In genomic region chr16:4506450-4506849, GRCh38 we compare ENCODE assay signal across 8 cellular contexts. TPM values are rescaled to one million over a fixed set of nuclear protein-coding genes. Genes with fewer than 3 reads are reported as not detected.
DNase-seq lines count a peak whose midpoint lies in the region; ATAC-seq and TF ChIP-seq lines count a peak whose summit lies in the region.

No MANE protein-coding gene starts in this region.

- H3K4me2 ChIP-seq in Loucy (ENCODE audit: low read depth, low read length, poor library complexity, severe bottlenecking) = no peak overlapping the region

- H3K9me3 ChIP-seq in Loucy (ENCODE audit: insufficient read depth, low read depth, low read length) (no peaks in the 10 kb centered on the region), adipocyte (ENCODE audit: control insufficient read depth, low read length) (no peaks in the 10 kb centered on the region), heart right ventricle (no peaks in the 10 kb centered on the region)

- TF ChIP-seq CTCF in Loucy (conservative IDR thresholded peaks at IDR 0.05; ENCODE audit: low read length) (peak; percentile 61), heart right ventricle (IDR thresholded peaks at IDR 0.05) (peak; percentile 65 to 85 (median 79))

- no peaks in the 10 kb centered on the region for H4K20me1 ChIP-seq in Loucy (ENCODE audit: insufficient read depth, low read length, poor library complexity, severe bottlenecking)

- no peaks in the 10 kb centered on the region; the same call in 1 of the 2 replicates for H3K79me2 ChIP-seq in Loucy (ENCODE audit: insufficient read depth, low read length)

- H3K27ac ChIP-seq in heart right ventricle = peak overlapping the region in 4 of 10 donors; percentile 3 to 93 (median 27)

- no peaks in the 10 kb centered on the region for H3F3A ChIP-seq in Loucy (ENCODE audit: low read depth)

- ATAC-seq in SK-N-SH treated with all-trans-retinoic acid at 6 μM for 48 hours = peak; percentile 94
- peak; percentile 58 to 87 (median 77) for ATAC-seq in heart right ventricle

- no peaks in the 10 kb centered on the region for H3K4me1 ChIP-seq in Loucy (ENCODE audit: insufficient read depth, low read length, poor library complexity, severe bottlenecking)
- peaks cover 16% of the 10 kb centered on the region for H3K4me1 ChIP-seq in adipocyte (ENCODE audit: control insufficient read depth, insufficient read depth, low read length)
- peaks cover 8 to 63% (median 40%) of the 10 kb centered on the region in 9 donors for H3K4me1 ChIP-seq in heart right ventricle

- DNase-seq in SIG-M5 treated with dmso at 0.1 percent for 504 hours (lab: John Stamatoyannopoulos, UW; ENCODE audit: unreplicated experiment) (peak; percentile 62), SIG-M5 (lab: John Stamatoyannopoulos, UW) (no peak), adipocyte (ENCODE audit: low read depth) (peak; percentile 91), heart right ventricle (peak in 1 of 2 donors; percentile 67), retina (peak; percentile 55), NK-92 (lab: John Stamatoyannopoulos, UW; ENCODE audit: unreplicated experiment) (no peak)

- H3K36me3 ChIP-seq in Loucy (ENCODE audit: insufficient read depth, low read length) (peaks cover 27% of the 10 kb centered on the region; the same call in 1 of the 2 replicates), adipocyte (ENCODE audit: control insufficient read depth, insufficient read depth, low read length, severe bottlenecking) (peaks cover 55% of the 10 kb centered on the region), heart right ventricle (peaks cover 5 to 65% (median 26%) of the 10 kb centered on the region in 9 donors)

- intact Hi-C loops in heart right ventricle (cut with DNase I) = loop anchor here in 7 of 10 donors (1.0 to 10.0 kb wide), 5 partner anchors 41 to 448 kb away; partner anchors contain the start of gene SEC14L5 (in 1 of the 7)

- H2AFZ ChIP-seq in Loucy (ENCODE audit: low read length) = no peak overlapping the region

- WGBS in heart right ventricle, 2 donors = 6% methylated on average over 3 of the region's 3 CpGs

- H3K4me3 ChIP-seq in Loucy (ENCODE audit: low read length, poor library complexity, severe bottlenecking) = no peak overlapping the region
- H3K4me3 ChIP-seq in adipocyte (ENCODE audit: low read length) = no peak overlapping the region
- H3K4me3 ChIP-seq in heart right ventricle = no peak overlapping the region

- H3K9me2 ChIP-seq in Loucy (replicated peaks; ENCODE audit: low read depth, low read length) = no peaks in the 10 kb centered on the region

- H3K9ac ChIP-seq in Loucy (ENCODE audit: low read depth, low read length, poor library complexity, severe bottlenecking) (no peak overlapping the region), adipocyte (ENCODE audit: low read length) (peak overlapping the region; percentile 3)

- H3K27me3 ChIP-seq in Loucy (ENCODE audit: insufficient read depth, low read length, poor library complexity, severe bottlenecking) = no peaks in the 10 kb centered on the region
- H3K27me3 ChIP-seq in adipocyte (replicated peaks; ENCODE audit: control insufficient read depth, insufficient read depth, low read length) = no peaks in the 10 kb centered on the region
- H3K27me3 ChIP-seq in heart right ventricle = no peaks in the 10 kb centered on the region

TF ChIP-seq in SK-N-SH treated with all-trans-retinoic acid at 6 μM for 48 hours, 23 proteins besides CTCF, POLR2A, EP300 and RAD21:
- TF ChIP-seq ZNF565 (CRISPR knock-in tag; conservative IDR thresholded peaks at IDR 0.05; ENCODE audit: low read depth) (no peak), TCF4 (CRISPR knock-in tag; IDR thresholded peaks at IDR 0.05; ENCODE audit: borderline replicate concordance) (no peak), ESRRG (CRISPR knock-in tag; IDR thresholded peaks at IDR 0.05) (no peak), ZFP3 (CRISPR knock-in tag; IDR thresholded peaks at IDR 0.05) (no peak), CSRNP3 (CRISPR knock-in tag; IDR thresholded peaks at IDR 0.05) (no peak), POU6F1 (CRISPR knock-in tag; IDR thresholded peaks at IDR 0.05; ENCODE audit: borderline replicate concordance, low read depth) (no peak), RARB (CRISPR knock-in tag; IDR thresholded peaks at IDR 0.05) (no peak), SNAI2 (CRISPR knock-in tag; IDR thresholded peaks at IDR 0.05) (no peak), GLIS3 (CRISPR knock-in tag; IDR thresholded peaks at IDR 0.05) (no peak), CSDC2 (CRISPR knock-in tag; IDR thresholded peaks at IDR 0.05) (no peak), ZC3H10 (CRISPR knock-in tag; IDR thresholded peaks at IDR 0.05) (no peak), PATZ1 (CRISPR knock-in tag; IDR thresholded peaks at IDR 0.05; ENCODE audit: borderline replicate concordance) (no peak)

RNA-seq across cellular contexts. Expression of gene HMOX2, which starts 30.3 kb away (rescaled TPM):
- total RNA-seq in heart right ventricle = 100 to 1,000 TPM in 3 of 10 donors, 10 to 100 TPM in 7; 58.4 to 207 (median 84.8) TPM
- 100 to 1,000 TPM in 1 of 2 donors, 10 to 100 TPM in 1; 74.3 to 251 TPM for polyA plus RNA-seq in heart right ventricle

RNA-seq across cellular contexts. Expression of gene NMRAL1, which starts 32.0 kb away (rescaled TPM):
- 10 to 100 TPM in 9 of 10 donors, 1 to 10 TPM in 1; 9.5 to 36.1 (median 27.4) TPM for total RNA-seq in heart right ventricle
- 10 to 100 TPM; 30.7 to 46.5 TPM for polyA plus RNA-seq in heart right ventricle

RNA-seq across cellular contexts. Expression of gene CDIP1, which starts 32.1 kb away (rescaled TPM):
- 10 to 100 TPM; 38.0 to 59.5 (median 47.0) TPM for total RNA-seq in heart right ventricle
- polyA plus RNA-seq in heart right ventricle = 10 to 100 TPM; 28.2 to 37.5 TPM

RNA-seq across cellular contexts. Expression of gene C16orf96, which starts 49.7 kb away (rescaled TPM):
- total RNA-seq in heart right ventricle = under 1 TPM; 0.06 to 0.21 (median 0.09) TPM
- polyA plus RNA-seq in heart right ventricle = under 1 TPM in 1 of 2 donors, not detected in 1; 0.01 TPM

Comparison
In these comparisons a context has a peak if more than half of its experiments do, and no peak if none do; other contexts are left out.
1. DNase-seq: peak in SIG-M5 treated with dmso at 0.1 percent for 504 hours (single experiment), adipocyte (single experiment) and retina (single experiment); none in SIG-M5 (single experiment) and NK-92 (single experiment).